Comparison of ENCODE assay signal across 11 cellular contexts in genomic region chr1:21652101-21652936, GRCh38. TPM values are rescaled to one million over a fixed set of nuclear protein-coding genes. Genes with fewer than 3 reads are reported as not detected.
DNase-seq lines count a peak whose midpoint lies in the region; ATAC-seq, FAIRE-seq and TF ChIP-seq lines count a peak whose summit lies in the region.
"Had no signal": no experiment of that assay in that cellular context is flagged by ENCODE, and none has a peak within 500 bp of the region (broad histone marks: within the 10 kb centered on the region; RNA-seq: fewer than 3 reads in every experiment).

No MANE protein-coding gene starts in this region.

- H3K4me3 ChIP-seq in K562, result peak overlapping the region; percentile 42; the same call in 1 of the 2 replicates
- H3K4me3 ChIP-seq in mesendoderm (ENCODE audit: low read length), result no peak overlapping the region
- peak overlapping the region in 3 of 4 donors; percentile 47 to 54 (median 53) for H3K4me3 ChIP-seq in upper lobe of left lung

- H3K9ac ChIP-seq in K562 (ENCODE audit: insufficient read depth in 1 of 2, low read depth in 2 of 2, low read length in 2 of 2) (peak overlapping the region in 1 of 2 experiments; percentile 83; a peak in 1 of 4 replicates), mesendoderm (ENCODE audit: low read length) (no peak overlapping the region)

- H3K27ac ChIP-seq in K562 (ENCODE audit: extremely low read depth, low read depth, low read length) (no peak overlapping the region), mesendoderm (ENCODE audit: low read depth, low read length) (no peak overlapping the region), upper lobe of left lung (peak overlapping the region in 2 of 4 donors; percentile 62 to 67)

- H3K27me3 ChIP-seq in K562 (ENCODE audit: control insufficient read depth in 2 of 2, insufficient read depth in 2 of 2, low read length in 2 of 2) (no peaks in the 10 kb centered on the region; a peak in 1 of 5 replicates), mesendoderm (ENCODE audit: insufficient read depth, low read length, poor library complexity) (no peaks in the 10 kb centered on the region), upper lobe of left lung (peaks cover 0 to 24% (median 0%) of the 10 kb centered on the region in 4 donors)
- H3K27me3 ChIP-seq: pancreas had no signal

- H2BK120ac ChIP-seq in mesendoderm (ENCODE audit: low read depth, low read length), result no peak overlapping the region

- POLR2A ChIA-PET in K562 (lab: Yijun Ruan, JAX), result interaction anchor here (0.5 to 1.5 kb wide), 5 partner anchors 13 to 387 kb away, joined by 3 to 5 read pairs (median 4); no protein-coding TSS in a partner anchor

- intact Hi-C loops in Right ventricle myocardium superior (cut with DNase I), result loop anchor here (10.0 kb wide), 1 partner anchor 148 kb away; the partner anchor contains the start of gene ALPL
- intact Hi-C loops in Right ventricle myocardium inferior (cut with DNase I), result loop anchor here (10.0 kb wide), 1 partner anchor 418 kb away; no protein-coding TSS in a partner anchor
- intact Hi-C loops in K562 (cut with micrococcal nuclease), result no loop called here

- H2AFZ ChIP-seq in K562 (ENCODE audit: low read depth, low read length), result no peak overlapping the region

- no peaks in the 10 kb centered on the region for H3K79me1 ChIP-seq in mesendoderm (ENCODE audit: low read length)

- H4K8ac ChIP-seq in mesendoderm (ENCODE audit: low read depth, low read length), result no peak overlapping the region

- peaks cover 8% of the 10 kb centered on the region; the same call in 1 of the 3 replicates for H3K36me3 ChIP-seq in K562 (ENCODE audit: control insufficient read depth, insufficient read depth, low read length)
- H3K36me3 ChIP-seq in mesendoderm (ENCODE audit: control insufficient read depth, insufficient read depth, low read length), result no peaks in the 10 kb centered on the region
- no peaks in the 10 kb centered on the region for H3K36me3 ChIP-seq in upper lobe of left lung
- H3K36me3 ChIP-seq: pancreas had no signal

- H2BK5ac ChIP-seq in mesendoderm (ENCODE audit: low read length), result no peak overlapping the region

- H3K4me1 ChIP-seq in K562 (replicated peaks in 1 of 2; ENCODE audit: control insufficient read depth in 2 of 2, insufficient read depth in 2 of 2, low read length in 2 of 2), result peaks cover 29 to 59% of the 10 kb centered on the region in 2 experiments; a peak in 4 of 5 replicates
- H3K4me1 ChIP-seq in mesendoderm (ENCODE audit: control insufficient read depth, low read depth, low read length), result peaks cover 3% of the 10 kb centered on the region
- H3K4me1 ChIP-seq in upper lobe of left lung, result peaks cover 9 to 30% (median 22%) of the 10 kb centered on the region in 4 donors

- 0 out of 2 replicates have a peak overlapping the region, but pooled peaks have one; percentile 5 for H3K4me2 ChIP-seq in K562 (ENCODE audit: insufficient read depth, low read length)
- H3K4me2 ChIP-seq in mesendoderm (ENCODE audit: low read length), result peak overlapping the region; percentile 29

- TF ChIP-seq POLR2A in K562 (conservative IDR thresholded peaks at IDR 0.05) (no peak), upper lobe of left lung (IDR thresholded peaks at IDR 0.05) (no peak)

- no peak overlapping the region for H3K23ac ChIP-seq in mesendoderm (ENCODE audit: low read length)

- H3K9me1 ChIP-seq in K562 (ENCODE audit: control insufficient read depth, insufficient read depth, low read length), result peaks cover 9% of the 10 kb centered on the region

- DNase-seq in Right ventricle myocardium superior, result peak; percentile 40
- no peak for DNase-seq in Right ventricle myocardium inferior (ENCODE audit: missing footprints)
- DNase-seq in K562 (ENCODE audit: extremely low read depth in 1 of 4, low spot score in 3 of 4), result no peak
- peak; percentile 51 for DNase-seq in mesendoderm
- no peak for DNase-seq in upper lobe of left lung
- no peak for DNase-seq in SW 1271 (lab: John Stamatoyannopoulos, UW)
- DNase-seq in NCI-H1694 treated with DMSO at 0.1 percent for 48 hours (lab: John Stamatoyannopoulos, UW), result no peak
- DNase-seq: DMS79, SHP77 treated with DMSO at 0.1 percent for 48 hours had no signal

- H3K79me2 ChIP-seq in K562 (ENCODE audit: control insufficient read depth, insufficient read depth, low read length) (peaks cover 14% of the 10 kb centered on the region), mesendoderm (ENCODE audit: control insufficient read depth, insufficient read depth, low read length) (no peaks in the 10 kb centered on the region)

- BruUV-seq in K562 (replicated peaks; lab: Mats Ljungman, UMichigan), result no TSS peak

- peaks cover 40% of the 10 kb centered on the region; the same call in 1 of the 2 replicates for H4K20me1 ChIP-seq in K562 (replicated peaks; ENCODE audit: control insufficient read depth, insufficient read depth, low read length)

- no peak overlapping the region for H4K5ac ChIP-seq in mesendoderm (ENCODE audit: low read length)

- H2BK15ac ChIP-seq in mesendoderm (replicated peaks; ENCODE audit: low read depth), result no peak overlapping the region

- TF ChIP-seq EP300 in K562 (IDR thresholded peaks at IDR 0.05; ENCODE audit: low read length), result no peak
- TF ChIP-seq EP300 in upper lobe of left lung (IDR thresholded peaks at IDR 0.05), result no peak

- no peak overlapping the region for H3K4ac ChIP-seq in mesendoderm (ENCODE audit: low read depth, low read length)

- in situ Hi-C loops in K562 (cut with MboI), result loop anchor here (10.0 to 25.0 kb wide), 2 partner anchors 140 to 398 kb away; partner anchors contain the start of gene ALPL

- FAIRE-seq in K562 (lab: Jason Lieb, UNC), result no peak
- FAIRE-seq: pancreas had no signal

- no peak overlapping the region for H3K18ac ChIP-seq in mesendoderm (ENCODE audit: low read length)

- H3K56ac ChIP-seq in mesendoderm (ENCODE audit: low read length), result no peak overlapping the region

- TF ChIP-seq CTCF in K562 (IDR thresholded peaks at IDR 0.05 in 2 of 3, conservative IDR thresholded peaks at IDR 0.05 in 1 of 3; ENCODE audit: insufficient read depth in 2 of 3, low read depth in 1 of 3, low read length in 3 of 3) (no peak), upper lobe of left lung (IDR thresholded peaks at IDR 0.05) (no peak)

- CTCF ChIA-PET in K562 (lab: Yijun Ruan, JAX; ENCODE audit: low intra/inter-chr PET ratio), result interaction anchor here (0.6 kb wide), 1 partner anchor 420 kb away, joined by 3 read pairs; no protein-coding TSS in a partner anchor

- TF ChIP-seq RAD21 in K562 (CRISPR knock-in tag; conservative IDR thresholded peaks at IDR 0.05 in 1 of 2, IDR thresholded peaks at IDR 0.05 in 1 of 2), result no peak

- WGBS in K562 (ENCODE audit: insufficient coverage, low coverage, missing lambda C conversion rate), result 42% methylated on average over 25 of the region's 39 CpGs
- no CpG with 5 or more reads among the region's 39 CpGs for WGBS in mesendoderm (ENCODE audit: extremely low coverage, insufficient coverage, low lambda C conversion rate)
- 19 to 34% methylated on average over 9 to 27 of the region's 39 CpGs for WGBS in upper lobe of left lung, 2 donors

- ATAC-seq in Right ventricle myocardium superior (ENCODE audit: poor library complexity) (no peak), Right ventricle myocardium inferior (no peak), K562 (no peak), upper lobe of left lung (ENCODE audit: low FRiP score in 2 of 2) (no peak), HG03442 (IDR thresholded peaks at IDR 0.05; ENCODE audit: unreplicated experiment) (no peak)

- H2AK5ac ChIP-seq in mesendoderm (ENCODE audit: low read length), result no peak overlapping the region

- H3K9me3 ChIP-seq in K562 (replicated peaks; ENCODE audit: control insufficient read depth, insufficient read depth, low read depth, low read length) (no peaks in the 10 kb centered on the region), upper lobe of left lung (no peaks in the 10 kb centered on the region)
- H3K9me3 ChIP-seq: pancreas had no signal

TF ChIP-seq in K562, 482 proteins besides CTCF, POLR2A, EP300 and RAD21 (continues in another document):
- TF ChIP-seq ZBTB33 (CRISPR knock-in tag; IDR thresholded peaks at IDR 0.05) (peak; percentile 79; the same call in 1 of the 2 replicates), ZZZ3 (IDR thresholded peaks at IDR 0.05) (no peak)

RNA-seq across cellular contexts. Expression of gene RAP1GAP, which starts 16.8 kb away (rescaled TPM):
- 3.7 TPM for total RNA-seq in Right ventricle myocardium superior
- 4.5 TPM for total RNA-seq in Right ventricle myocardium inferior
- 41.9 and 97.0 TPM in 2 replicates for total RNA-seq in K562 (2011; cell fraction: chromatin; rRNA removed; ENCODE audit: low replicate concordance)
- total RNA-seq in K562 (2011; cell fraction: nucleolus; rRNA removed), result 41.8 and 44.9 TPM in 2 replicates
- 34.0 and 35.7 TPM in 2 replicates for total RNA-seq in K562 (2011; cell fraction: nucleoplasm; rRNA removed)
- total RNA-seq in K562 (2014; rRNA removed), result 19.2 and 28.0 TPM in 2 replicates
- 7.0 and 7.3 TPM in 2 replicates for total RNA-seq in K562 (2014; rRNA removed; fragmentation: Illumina TruSeq; extraction: Trizol)
- total RNA-seq in K562 (2015; rRNA removed; fragmentation: Illumina TruSeq; extraction: Trizol), result 9.5 and 9.7 TPM in 2 replicates
- total RNA-seq in K562 (2021), result 30.2 and 31.0 TPM in 2 replicates
- 30.2 and 36.0 TPM in 2 replicates for polyA plus RNA-seq in K562 (2011; rRNA removed)
- polyA plus RNA-seq in K562 (2011; cell fraction: cytosol; rRNA removed), result 27.3 and 36.3 TPM in 2 replicates
- polyA plus RNA-seq in K562 (2011; cell fraction: nucleus; rRNA removed), result 68.0 and 110 TPM in 2 replicates
- 23.3 and 41.5 TPM in 2 replicates for polyA plus RNA-seq in K562 (2012)
- 23.5 and 26.5 TPM in 2 replicates for polyA plus RNA-seq in K562 (2014; fragmentation: Illumina TruSeq; extraction: Trizol)
- under 1 TPM; 0.29 to 0.51 TPM for polyA plus RNA-seq in K562 (2014; fragmentation: Nextera tagmentation; extraction: Ambion mirVana)
- polyA plus RNA-seq in K562 (2014; rRNA removed), result 21.7 and 22.3 TPM in 2 replicates
- polyA minus RNA-seq in K562 (2011; rRNA and poly(A)+ RNA removed), result 25.4 and 27.5 TPM in 2 replicates
- 22.4 and 26.1 TPM in 2 replicates for polyA minus RNA-seq in K562 (2011; cell fraction: cytosol; rRNA and poly(A)+ RNA removed)
- polyA minus RNA-seq in K562 (2011; cell fraction: nucleus; rRNA and poly(A)+ RNA removed), result 26.9 and 27.0 TPM in 2 replicates
- polyA plus RNA-seq in mesendoderm (2013, experiment 1 of 2), result 8.2 TPM
- 7.9 TPM for polyA plus RNA-seq in mesendoderm (2013, experiment 2 of 2)
- 10 to 100 TPM; 26.9 to 65.2 (median 36.7) TPM for total RNA-seq in upper lobe of left lung

Comparison
In these comparisons a context has a peak if more than half of its experiments do, and no peak if none do; other contexts are left out.
1. DNase-seq: peak in Right ventricle myocardium superior (single experiment) and mesendoderm (single experiment); none in Right ventricle myocardium inferior (single experiment), K562 (0 of 4), upper lobe of left lung (0 of 2), SW 1271 (0 of 2) and NCI-H1694 treated with DMSO at 0.1 percent for 48 hours (single experiment).